ENCODE assay signal across 18 cellular contexts in genomic region chr11:71158936-71159335, GRCh38.
DNase-seq lines count a peak whose midpoint lies in the region; ATAC-seq, FAIRE-seq and TF ChIP-seq lines count a peak whose summit lies in the region.
"Had no signal": no experiment of that assay in that cellular context is flagged by ENCODE, and none has a peak within 500 bp of the region (broad histone marks: within the 10 kb centered on the region; RNA-seq: fewer than 3 reads in every experiment).

No MANE protein-coding gene starts in this region.

- no peak overlapping the region for H3K4me2 ChIP-seq in HepG2 (ENCODE audit: low read depth, low read length)

- H3K27me3 Mint-ChIP-seq in osteocyte (ENCODE audit: unreplicated experiment), result peaks cover 10% of the 10 kb centered on the region

- H3K27me3 ChIP-seq in right lobe of liver, result no peaks in the 10 kb centered on the region
- H3K27me3 ChIP-seq in HepG2 (ENCODE audit: control insufficient read depth in 1 of 2, insufficient read depth in 2 of 2, low read length in 2 of 2), result no peaks in the 10 kb centered on the region
- H3K27me3 ChIP-seq in upper lobe of left lung, result no peaks in the 10 kb centered on the region

- WGBS in right lobe of liver (ENCODE audit: insufficient coverage, low coverage, low lambda C conversion rate, missing lambda C conversion rate), result 82% methylated on average over 1 of the region's 4 CpGs
- WGBS in HepG2 (ENCODE audit: low lambda C conversion rate), result 99% methylated on average over 4 of the region's 4 CpGs
- WGBS in upper lobe of left lung, 2 donors, result 81% methylated on average over 4 of the region's 4 CpGs

- H4K20me1 ChIP-seq in HepG2 (ENCODE audit: insufficient read depth, low read length), result peaks cover 4% of the 10 kb centered on the region; the same call in 1 of the 2 replicates

- H3K27ac ChIP-seq in right lobe of liver (peak overlapping the region in 1 of 3 donors; percentile 52), HepG2 (ENCODE audit: extremely low read length, insufficient read depth, low read length) (no peak overlapping the region), upper lobe of left lung (no peak overlapping the region)
- H3K27ac ChIP-seq: C4-2B had no signal

- TF ChIP-seq CTCF in right lobe of liver (IDR thresholded peaks at IDR 0.05), result no peak
- TF ChIP-seq CTCF in HepG2 (CRISPR knock-in tag; IDR thresholded peaks at IDR 0.05), result no peak
- no peak for TF ChIP-seq CTCF in fibroblast of mammary gland (conservative IDR thresholded peaks at IDR 0.05; ENCODE audit: control insufficient read depth, insufficient read depth, low read depth, low read length)
- TF ChIP-seq CTCF in osteocyte (IDR thresholded peaks at IDR 0.05), result no peak
- no peak for TF ChIP-seq CTCF in upper lobe of left lung (IDR thresholded peaks at IDR 0.05)

- POLR2A ChIA-PET in HepG2 (lab: Yijun Ruan, JAX), result no interaction called here

- no peak overlapping the region for H3K27ac Mint-ChIP-seq in osteocyte (ENCODE audit: unreplicated experiment)
- H3K27ac Mint-ChIP-seq: CD4-positive, alpha-beta T cell; H9 had no signal

- ATAC-seq in right lobe of liver (peak in 3 of 4 donors; percentile 31 to 83 (median 49)), HepG2 (no peak), upper lobe of left lung (ENCODE audit: low FRiP score in 2 of 2) (no peak)

- no TSS peak for BruUV-seq in HepG2 (replicated peaks; lab: Mats Ljungman, UMichigan)

- no peaks in the 10 kb centered on the region for H3K4me1 Mint-ChIP-seq in osteocyte (ENCODE audit: unreplicated experiment)

- no peak for TF ChIP-seq RAD21 in HepG2 (CRISPR knock-in tag; IDR thresholded peaks at IDR 0.05)

- H3K9me3 Mint-ChIP-seq in osteocyte (ENCODE audit: unreplicated experiment), result no peaks in the 10 kb centered on the region
- H3K9me3 Mint-ChIP-seq: CD4-positive, alpha-beta T cell had no signal

- CTCF ChIA-PET in HepG2 (lab: Yijun Ruan, JAX; ENCODE audit: low intra/inter-chr PET ratio, low total read pairs), result no interaction called here

- H3K4me3 ChIP-seq in right lobe of liver, result no peak overlapping the region
- H3K4me3 ChIP-seq in HepG2 (replicated peaks in 1 of 3; ENCODE audit: insufficient read depth in 1 of 3, low read depth in 2 of 3, low read length in 3 of 3), result no peak overlapping the region
- H3K4me3 ChIP-seq in fibroblast of mammary gland (ENCODE audit: control insufficient read depth, low read depth, low read length), result no peak overlapping the region
- no peak overlapping the region for H3K4me3 ChIP-seq in upper lobe of left lung

- H3K4me1 ChIP-seq in right lobe of liver (peaks cover 0 to 15% (median 0%) of the 10 kb centered on the region in 4 donors), HepG2 (ENCODE audit: insufficient read depth, low read length) (peaks cover 20% of the 10 kb centered on the region), upper lobe of left lung (no peaks in the 10 kb centered on the region)

- no peak overlapping the region for H2AFZ ChIP-seq in HepG2 (ENCODE audit: low read length)

- no peak for TF ChIP-seq EP300 in HepG2 (IDR thresholded peaks at IDR 0.05; ENCODE audit: low read depth in 2 of 2, low read length in 2 of 2)
- TF ChIP-seq EP300 in HepG2 (CRISPR knock-in tag; IDR thresholded peaks at IDR 0.05; ENCODE audit: borderline replicate concordance), result no peak
- TF ChIP-seq EP300 in upper lobe of left lung (IDR thresholded peaks at IDR 0.05), result no peak

- H3K79me2 ChIP-seq in HepG2 (ENCODE audit: insufficient read depth, low read length), result peaks cover 30% of the 10 kb centered on the region

- FAIRE-seq in HepG2 (lab: Jason Lieb, UNC), result no peak
- FAIRE-seq: A204.1, D721Med, G401.6, GM12891, GM19239, H1 had no signal

- intact Hi-C loops in right lobe of liver (cut with DNase I) (no loop called here), HepG2 (cut with micrococcal nuclease; ENCODE audit: unreplicated experiment) (loop anchor here (10.0 kb wide), 1 partner anchor 86 kb away; no protein-coding TSS in a partner anchor)

- in situ Hi-C loops in HepG2 (cut with HindIII; ENCODE audit: extremely low pct_ligation_motif_present, low pct_unique_long_range_greater_than_20kb), result no loop called here

- no peak for DNase-seq in right lobe of liver
- no peak for DNase-seq in HepG2 (ENCODE audit: low spot score)
- DNase-seq in fibroblast of mammary gland (ENCODE audit: low read depth), result peak; percentile 8
- DNase-seq in osteocyte (ENCODE audit: extremely low spot score, unreplicated experiment), result peak; percentile 6
- no peak for DNase-seq in NCI-H524 treated with DMSO at 0.1 percent for 48 hours (lab: John Stamatoyannopoulos, UW)
- no peak for DNase-seq in upper lobe of left lung
- no peak for DNase-seq in UCSD-AML1 (lab: John Stamatoyannopoulos, UW; ENCODE audit: unreplicated experiment)
- DNase-seq: ACHN; Caco-2; CD4-positive, alpha-beta T cell; H9 had no signal

- H3K36me3 Mint-ChIP-seq in osteocyte (ENCODE audit: unreplicated experiment), result no peaks in the 10 kb centered on the region

- TF ChIP-seq POLR2A in right lobe of liver (IDR thresholded peaks at IDR 0.05) (no peak), HepG2 (IDR thresholded peaks at IDR 0.05; ENCODE audit: insufficient read depth in 1 of 2, low read depth in 2 of 2, low read length in 2 of 2) (no peak), upper lobe of left lung (IDR thresholded peaks at IDR 0.05) (no peak)

- no peak overlapping the region for H3K4me3 Mint-ChIP-seq in osteocyte (ENCODE audit: unreplicated experiment)
- H3K4me3 Mint-ChIP-seq: CD4-positive, alpha-beta T cell; H9 had no signal

- no peak overlapping the region for H3K9ac ChIP-seq in HepG2 (ENCODE audit: insufficient read depth, low read depth, low read length)

- H3K9me3 ChIP-seq in right lobe of liver (no peaks in the 10 kb centered on the region), HepG2 (ENCODE audit: low read length) (no peaks in the 10 kb centered on the region), upper lobe of left lung (no peaks in the 10 kb centered on the region)
- H3K9me3 ChIP-seq: Caco-2 had no signal

- H3K36me3 ChIP-seq in right lobe of liver, result no peaks in the 10 kb centered on the region
- H3K36me3 ChIP-seq in HepG2 (replicated peaks in 1 of 2; ENCODE audit: control insufficient read depth in 1 of 2, insufficient read depth in 2 of 2, low read length in 2 of 2), result peaks cover 1 to 3% of the 10 kb centered on the region in 2 experiments; a peak in 1 of 5 replicates
- H3K36me3 ChIP-seq in upper lobe of left lung, result no peaks in the 10 kb centered on the region

TF ChIP-seq in HepG2, 621 proteins besides CTCF, POLR2A, EP300 and RAD21 (continues in another document):
- TF ChIP-seq ZNF274 (CRISPR knock-in tag; IDR thresholded peaks at IDR 0.05) (no peak), SALL1 (CRISPR knock-in tag; IDR thresholded peaks at IDR 0.05) (no peak), FOXP4 (CRISPR knock-in tag; IDR thresholded peaks at IDR 0.05) (no peak), ZNF549 (CRISPR knock-in tag; IDR thresholded peaks at IDR 0.05) (no peak)

Comparison
In these comparisons a context has a peak if more than half of its experiments do, and no peak if none do; other contexts are left out.
1. ATAC-seq: peak in right lobe of liver (3 of 4); none in HepG2 (single experiment) and upper lobe of left lung (0 of 2).
2. DNase-seq: peak in fibroblast of mammary gland (single experiment) and osteocyte (single experiment); none in right lobe of liver (0 of 3), HepG2 (single experiment), NCI-H524 treated with DMSO at 0.1 percent for 48 hours (single experiment), upper lobe of left lung (0 of 2) and UCSD-AML1 (single experiment).